ENCODE assay signal across 13 cellular contexts in genomic region chr10:79181227-79181626, GRCh38.
A peak's percentile ranks its signal among the peaks of the same experiment; 100 is the strongest.
DNase-seq lines count a peak whose midpoint lies in the region; ATAC-seq and TF ChIP-seq lines count a peak whose summit lies in the region.
"Had no signal": no experiment of that assay in that cellular context is flagged by ENCODE, and none has a peak within 500 bp of the region (broad histone marks: within the 10 kb centered on the region; RNA-seq: fewer than 3 reads in every experiment).

No MANE protein-coding gene starts in this region.

- peaks cover 98 to 100% (median 100%) of the 10 kb centered on the region in 10 experiments for H3K4me1 ChIP-seq in BLaER1 treated with 17β-estradiol and CSF1 and Interleukin-3, amounts not matched to agents 10 nM and 100 nM
- H3K4me1 ChIP-seq in SJSA1 (replicated peaks) (peaks cover 100% of the 10 kb centered on the region), left ventricle myocardium inferior (peaks cover 100% of the 10 kb centered on the region), stomach (peaks cover 85 to 100% (median 94%) of the 10 kb centered on the region in 4 donors)

- TF ChIP-seq EP300 in stomach (IDR thresholded peaks at IDR 0.05): no peak

- peaks cover 18 to 66% (median 37%) of the 10 kb centered on the region in 11 experiments; a peak in 19 of 22 replicates for H3K36me3 ChIP-seq in BLaER1 treated with 17β-estradiol and CSF1 and Interleukin-3, amounts not matched to agents 10 nM and 100 nM
- H3K36me3 ChIP-seq in SJSA1 (peaks cover 56% of the 10 kb centered on the region), left ventricle myocardium inferior (no peaks in the 10 kb centered on the region), stomach (peaks cover 0 to 41% (median 0%) of the 10 kb centered on the region in 4 donors)

- H3K4me2 ChIP-seq in BLaER1 treated with 17β-estradiol and CSF1 and Interleukin-3, amounts not matched to agents 10 nM and 100 nM: peak overlapping the region; percentile 88 to 100 (median 98)

- H3K9ac ChIP-seq in BLaER1 treated with 17β-estradiol and CSF1 and Interleukin-3, amounts not matched to agents 10 nM and 100 nM: peak overlapping the region; percentile 20 to 75 (median 43); a peak in 19 of 22 replicates

- no peaks in the 10 kb centered on the region for H3K9me3 ChIP-seq in BLaER1 treated with 17β-estradiol and CSF1 and Interleukin-3, amounts not matched to agents 10 nM and 100 nM (replicated peaks in 1 of 11)
- H3K9me3 ChIP-seq in SJSA1 (replicated peaks) (no peaks in the 10 kb centered on the region), left ventricle myocardium inferior (replicated peaks) (no peaks in the 10 kb centered on the region), stomach (no peaks in the 10 kb centered on the region)

- no peaks in the 10 kb centered on the region for H3K27me3 ChIP-seq in BLaER1 treated with 17β-estradiol and CSF1 and Interleukin-3, amounts not matched to agents 10 nM and 100 nM
- H3K27me3 ChIP-seq in SJSA1 (replicated peaks): no peaks in the 10 kb centered on the region
- H3K27me3 ChIP-seq in left ventricle myocardium inferior (ENCODE audit: low read depth): no peaks in the 10 kb centered on the region
- no peaks in the 10 kb centered on the region for H3K27me3 ChIP-seq in stomach

- ATAC-seq in HG02981 (IDR thresholded peaks at IDR 0.05; ENCODE audit: unreplicated experiment): no peak
- ATAC-seq: activated T-cell treated with anti-CD3 and anti-CD28 coated beads, Interleukin-2, amount 50 U/mL, for 4 hours had no signal

- 65 to 78% (median 66%) methylated on average over 4 to 8 of the region's 8 CpGs for WGBS in stomach, 5 donors

- peaks cover 99 to 100% (median 100%) of the 10 kb centered on the region in 11 experiments for H4K20me1 ChIP-seq in BLaER1 treated with 17β-estradiol and CSF1 and Interleukin-3, amounts not matched to agents 10 nM and 100 nM

- no peak for TF ChIP-seq CTCF in left ventricle myocardium inferior (IDR thresholded peaks at IDR 0.05; ENCODE audit: borderline replicate concordance)
- no peak for TF ChIP-seq CTCF in stomach (IDR thresholded peaks at IDR 0.05)

- intact Hi-C loops in left ventricle myocardium inferior (cut with micrococcal nuclease) (no loop called here), stomach (cut with DNase I; ENCODE audit: low total_unique reads) (no loop called here)

- peak overlapping the region in 9 of 11 experiments; percentile 6 to 84 (median 49); a peak in 15 of 22 replicates for H3K27ac ChIP-seq in BLaER1 treated with 17β-estradiol and CSF1 and Interleukin-3, amounts not matched to agents 10 nM and 100 nM
- H3K27ac ChIP-seq in SJSA1 (peak overlapping the region; percentile 45), left ventricle myocardium inferior (replicated peaks) (peak overlapping the region; percentile 86), stomach (peak overlapping the region; percentile 5 to 80 (median 58))

- DNase-seq in SJSA1 (ENCODE audit: low read depth in 1 of 2, low spot score in 2 of 2) (no peak), left ventricle myocardium inferior (no peak), stomach (no peak), hypothalamus (lab: John Stamatoyannopoulos, UW) (no peak), ureter (ENCODE audit: low spot score) (no peak)
- no peak for DNase-seq in stimulated activated naive CD4-positive, alpha-beta T cell treated with Interleukin-2 at 50 U/mL for 16 hours (lab: John Stamatoyannopoulos, UW)
- DNase-seq: activated CD4-positive, alpha-beta T cell treated with anti-CD3 and anti-CD28 coated beads, Interleukin-2, amount 10 ng/mL, durations not matched to agents 7 days and 5 days; activated T-cell treated with anti-CD3 and anti-CD28 coated beads, Interleukin-2, amount 50 U/mL, for 4 hours; DMS 273 treated with DMSO at 0.1 percent for 48 hours; NCI-H1092; SHP77 treated with DMSO at 0.1 percent for 48 hours had no signal

- peak overlapping the region in 4 of 10 experiments; percentile 18 to 24 (median 20); a peak in 3 of 20 replicates for H3K4me3 ChIP-seq in BLaER1 treated with 17β-estradiol and CSF1 and Interleukin-3, amounts not matched to agents 10 nM and 100 nM
- no peak overlapping the region for H3K4me3 ChIP-seq in SJSA1
- no peak overlapping the region for H3K4me3 ChIP-seq in left ventricle myocardium inferior
- H3K4me3 ChIP-seq in stomach: no peak overlapping the region

- no peak for TF ChIP-seq POLR2A in stomach (IDR thresholded peaks at IDR 0.05)
